ENCODE assay signal across 8 cellular contexts in the genomic region with DNA sequence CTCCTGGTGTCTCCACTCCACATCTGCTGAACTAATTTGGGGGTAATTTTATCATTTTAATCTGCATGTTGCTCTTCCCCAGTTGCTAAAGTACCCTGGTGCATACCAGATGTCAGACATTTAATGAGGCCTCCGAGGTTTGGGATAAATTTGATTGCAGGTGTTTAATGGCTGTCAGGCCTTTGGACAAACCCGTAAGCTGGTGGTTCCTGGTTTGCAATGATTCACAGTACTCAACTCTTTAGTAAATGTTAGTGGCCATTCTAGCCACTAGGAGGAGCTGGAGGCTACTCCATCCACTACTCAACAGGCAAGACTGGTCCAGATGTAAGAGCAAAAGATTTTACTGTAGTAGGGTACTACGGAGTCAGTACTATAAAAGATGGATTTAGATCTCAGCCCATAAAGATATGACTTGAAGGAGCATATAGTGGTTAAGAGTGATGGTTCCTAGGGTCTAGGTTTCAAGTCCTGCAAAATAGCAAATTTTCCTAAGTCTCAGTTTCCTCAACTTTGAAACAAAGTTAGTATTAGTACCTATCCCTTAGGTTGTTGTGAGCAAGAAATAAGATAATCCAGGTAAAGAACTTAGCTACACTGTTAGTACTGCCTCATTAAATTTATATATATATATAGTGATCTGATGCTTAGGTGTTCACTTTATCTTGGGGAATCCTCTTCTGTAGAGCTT.
DNase-seq lines count a peak whose midpoint lies in the region; ATAC-seq and TF ChIP-seq lines count a peak whose summit lies in the region.

No MANE protein-coding gene starts in this region.

- H3K4me2 ChIP-seq in PC-9 = no peak overlapping the region

- H3K4me1 Mint-ChIP-seq in activated T-helper 1 cell treated with anti-CD3 and anti-CD28 coated beads, Interleukin-12 subunit alpha, Interleukin-12 subunit beta, Interleukin-2, Interleukin-4 antibody, amounts not matched to agents 30 ng/mL and 10 ng/mL and 1 ng/mL, durations not matched to agents 14 hours and 24 hours and 36 hours (ENCODE audit: low read depth) = peaks cover 16% of the 10 kb centered on the region

- H3K9me3 ChIP-seq in PC-9 (ENCODE audit: insufficient read depth, low read depth) (no peaks in the 10 kb centered on the region), gastroesophageal sphincter (no peaks in the 10 kb centered on the region), psoas muscle (no peaks in the 10 kb centered on the region)

- TF ChIP-seq POLR2A in gastroesophageal sphincter (IDR thresholded peaks at IDR 0.05) = no peak

- TF ChIP-seq EP300 in gastroesophageal sphincter (IDR thresholded peaks at IDR 0.05) = no peak

- BruUV-seq in PC-9 (replicated peaks; lab: Mats Ljungman, UMichigan) = no TSS peak

- WGBS in gastroesophageal sphincter (ENCODE audit: low coverage in 1 of 2), 2 donors = 26 to 37% methylated on average over 3 of the region's 3 CpGs
- 9 to 18% (median 16%) methylated on average over 3 of the region's 3 CpGs for WGBS in psoas muscle, 3 donors

- H3K4me1 ChIP-seq in PC-9 (replicated peaks; ENCODE audit: insufficient read depth) = no peaks in the 10 kb centered on the region
- no peaks in the 10 kb centered on the region for H3K4me1 ChIP-seq in gastroesophageal sphincter
- H3K4me1 ChIP-seq in psoas muscle = no peaks in the 10 kb centered on the region

- no peaks in the 10 kb centered on the region for H3K9me3 Mint-ChIP-seq in activated T-helper 1 cell treated with anti-CD3 and anti-CD28 coated beads, Interleukin-12 subunit alpha, Interleukin-12 subunit beta, Interleukin-2, Interleukin-4 antibody, amounts not matched to agents 30 ng/mL and 10 ng/mL and 1 ng/mL, durations not matched to agents 14 hours and 24 hours and 36 hours

- ATAC-seq in GM21526 (IDR thresholded peaks at IDR 0.05; ENCODE audit: low FRiP score, unreplicated experiment) = peak; percentile 99
- ATAC-seq in gastroesophageal sphincter = no peak
- peak in 2 of 4 donors; percentile 38 to 61 for ATAC-seq in psoas muscle

- H3F3A ChIP-seq in PC-9 (ENCODE audit: insufficient read depth, low read depth) = no peaks in the 10 kb centered on the region

- POLR2A ChIA-PET in PC-9 (lab: Charles Lee; ENCODE audit: unreplicated experiment) = no interaction called here

- TF ChIP-seq CTCF in PC-9 (conservative IDR thresholded peaks at IDR 0.05) = peak; percentile 82
- TF ChIP-seq CTCF in gastroesophageal sphincter (IDR thresholded peaks at IDR 0.05) = peak; percentile 17 to 55 (median 25)
- peak; percentile 51 for TF ChIP-seq CTCF in psoas muscle (IDR thresholded peaks at IDR 0.05)

- no peaks in the 10 kb centered on the region for H4K20me1 ChIP-seq in PC-9 (ENCODE audit: insufficient read depth)

- H3K27me3 ChIP-seq in PC-9 (ENCODE audit: insufficient read depth, low read depth) (no peaks in the 10 kb centered on the region), gastroesophageal sphincter (no peaks in the 10 kb centered on the region), psoas muscle (ENCODE audit: insufficient read depth in 3 of 3, low read length in 2 of 3) (no peaks in the 10 kb centered on the region)

- H3K4me3 ChIP-seq in PC-9 (no peak overlapping the region), gastroesophageal sphincter (no peak overlapping the region), psoas muscle (no peak overlapping the region)

- H3K9me2 ChIP-seq in PC-9 (ENCODE audit: insufficient read depth) = 0 out of 2 replicates have a peak, but pooled peaks cover 1% of the 10 kb centered on the region

- H3K4me3 Mint-ChIP-seq in activated T-helper 1 cell treated with anti-CD3 and anti-CD28 coated beads, Interleukin-12 subunit alpha, Interleukin-12 subunit beta, Interleukin-2, Interleukin-4 antibody, amounts not matched to agents 30 ng/mL and 10 ng/mL and 1 ng/mL, durations not matched to agents 14 hours and 24 hours and 36 hours = no peak overlapping the region

- no peak overlapping the region for H3K27ac Mint-ChIP-seq in activated T-helper 1 cell treated with anti-CD3 and anti-CD28 coated beads, Interleukin-12 subunit alpha, Interleukin-12 subunit beta, Interleukin-2, Interleukin-4 antibody, amounts not matched to agents 30 ng/mL and 10 ng/mL and 1 ng/mL, durations not matched to agents 14 hours and 24 hours and 36 hours

- H3K27ac ChIP-seq in PC-9 = no peak overlapping the region
- no peak overlapping the region for H3K27ac ChIP-seq in gastroesophageal sphincter
- H3K27ac ChIP-seq in psoas muscle = no peak overlapping the region

- CTCF ChIA-PET in PC-9 (lab: Charles Lee) = interaction anchor here (1.0 kb wide), 1 partner anchor 688 kb away, joined by 4 read pairs; no protein-coding TSS in a partner anchor

- H3K36me3 ChIP-seq in PC-9 (ENCODE audit: low read depth) (no peaks in the 10 kb centered on the region), gastroesophageal sphincter (no peaks in the 10 kb centered on the region), psoas muscle (ENCODE audit: insufficient read depth in 1 of 2, low read depth in 1 of 2) (no peaks in the 10 kb centered on the region)

- H3K79me2 ChIP-seq in PC-9 (ENCODE audit: low read depth) = no peaks in the 10 kb centered on the region

- H2AFZ ChIP-seq in PC-9 = no peak overlapping the region

- intact Hi-C loops in PC-9 (cut with micrococcal nuclease; ENCODE audit: unreplicated experiment) = loop anchor here (1.0 kb wide), 2 partner anchors 687 to 913 kb away; no protein-coding TSS in a partner anchor
- intact Hi-C loops in activated T-helper 1 cell treated with anti-CD3 and anti-CD28 coated beads, Interleukin-12 subunit alpha, Interleukin-12 subunit beta, Interleukin-2, Interleukin-4 antibody, amounts not matched to agents 30 ng/mL and 10 ng/mL and 1 ng/mL, durations not matched to agents 14 hours and 24 hours and 36 hours (cut with micrococcal nuclease) = loop anchor here (1.0 to 10.0 kb wide), 6 partner anchors 140 to 913 kb away; no protein-coding TSS in a partner anchor
- intact Hi-C loops in psoas muscle (cut with DNase I) = no loop called here

- no peaks in the 10 kb centered on the region for H3K36me3 Mint-ChIP-seq in activated T-helper 1 cell treated with anti-CD3 and anti-CD28 coated beads, Interleukin-12 subunit alpha, Interleukin-12 subunit beta, Interleukin-2, Interleukin-4 antibody, amounts not matched to agents 30 ng/mL and 10 ng/mL and 1 ng/mL, durations not matched to agents 14 hours and 24 hours and 36 hours (ENCODE audit: low read depth)

- H3K27me3 Mint-ChIP-seq in activated T-helper 1 cell treated with anti-CD3 and anti-CD28 coated beads, Interleukin-12 subunit alpha, Interleukin-12 subunit beta, Interleukin-2, Interleukin-4 antibody, amounts not matched to agents 30 ng/mL and 10 ng/mL and 1 ng/mL, durations not matched to agents 14 hours and 24 hours and 36 hours (ENCODE audit: insufficient read depth) = peaks cover 13% of the 10 kb centered on the region

- peak; percentile 75 for DNase-seq in GM03348 (ENCODE audit: low spot score)
- DNase-seq in HS-27A (ENCODE audit: low read depth) = peak; percentile 53
- DNase-seq in PC-9 = peak; percentile 22 to 52
- peak; percentile 36 for DNase-seq in activated T-helper 1 cell treated with anti-CD3 and anti-CD28 coated beads, Interleukin-12 subunit alpha, Interleukin-12 subunit beta, Interleukin-2, Interleukin-4 antibody, amounts not matched to agents 30 ng/mL and 10 ng/mL and 1 ng/mL, durations not matched to agents 14 hours and 24 hours and 36 hours (ENCODE audit: low spot score)
- no peak for DNase-seq in psoas muscle
- DNase-seq in cerebellar nuclear complex (lab: John Stamatoyannopoulos, UW) = no peak

Comparison
In these comparisons a context has a peak if more than half of its experiments do, and no peak if none do; other contexts are left out.
1. DNase-seq: peak in GM03348 (single experiment), HS-27A (single experiment), PC-9 (2 of 2) and activated T-helper 1 cell treated with anti-CD3 and anti-CD28 coated beads, Interleukin-12 subunit alpha, Interleukin-12 subunit beta, Interleukin-2, Interleukin-4 antibody, amounts not matched to agents 30 ng/mL and 10 ng/mL and 1 ng/mL, durations not matched to agents 14 hours and 24 hours and 36 hours (single experiment); none in psoas muscle (0 of 2) and cerebellar nuclear complex (0 of 2).
2. CTCF ChIP-seq: peak in every context shown above with its lines; median percentile 82 in PC-9; 51 in psoas muscle; 25 in gastroesophageal sphincter.
3. intact Hi-C loops: an anchor here in PC-9 (1.0 kb wide) and activated T-helper 1 cell treated with anti-CD3 and anti-CD28 coated beads, Interleukin-12 subunit alpha, Interleukin-12 subunit beta, Interleukin-2, Interleukin-4 antibody, amounts not matched to agents 30 ng/mL and 10 ng/mL and 1 ng/mL, durations not matched to agents 14 hours and 24 hours and 36 hours (1.0 to 10.0 kb wide); none called in psoas muscle.